Comparison of ENCODE assay signal across 23 cellular contexts in the genomic region with DNA sequence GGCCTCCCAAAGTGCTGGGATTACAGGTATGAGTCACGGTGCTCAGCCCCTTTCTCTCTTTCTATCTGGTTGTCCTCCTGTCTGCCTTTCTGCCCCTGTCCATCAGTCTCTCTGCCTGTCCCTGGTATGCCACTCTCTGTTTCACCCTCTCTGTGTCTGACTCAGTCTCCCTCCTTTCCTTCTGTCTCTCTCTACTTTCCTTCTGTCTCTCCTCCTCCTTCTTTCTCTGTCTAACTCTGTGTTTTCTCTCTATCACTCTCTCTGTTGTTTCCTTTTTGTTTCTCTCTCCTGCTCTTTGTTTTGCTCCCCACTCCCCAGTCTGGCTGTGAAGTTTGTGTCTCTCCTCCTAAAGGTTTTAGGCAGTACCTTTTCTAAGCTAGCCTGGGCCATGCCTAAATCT. TPM values are rescaled to one million over a fixed set of nuclear protein-coding genes. Genes with fewer than 3 reads are reported as not detected.
DNase-seq lines count a peak whose midpoint lies in the region; TF ChIP-seq lines count a peak whose summit lies in the region.
"Had no signal": no experiment of that assay in that cellular context is flagged by ENCODE, and none has a peak within 500 bp of the region (broad histone marks: within the 10 kb centered on the region; RNA-seq: fewer than 3 reads in every experiment).

No MANE protein-coding gene starts in this region.

- H3K36me3 ChIP-seq in NT2/D1 (ENCODE audit: insufficient read depth, insufficient read length, low read length): peaks cover 4% of the 10 kb centered on the region
- no peaks in the 10 kb centered on the region for H3K36me3 ChIP-seq in neural progenitor cell
- no peaks in the 10 kb centered on the region for H3K36me3 ChIP-seq in MM.1S (replicated peaks; ENCODE audit: insufficient read depth, low read length)

- no peak overlapping the region for H3K56ac ChIP-seq in H9 (ENCODE audit: insufficient read length, low read depth, low read length)

- WGBS in H9 (ENCODE audit: extremely low coverage, insufficient read length, low lambda C conversion rate): no CpG with 5 or more reads among the region's 1 CpG

- H3K79me2 ChIP-seq in H9 (ENCODE audit: insufficient read depth, low read length): no peaks in the 10 kb centered on the region
- H3K79me2 ChIP-seq in neural progenitor cell (ENCODE audit: low read depth): no peaks in the 10 kb centered on the region
- H3K79me2 ChIP-seq in MM.1S (ENCODE audit: low read length): no peaks in the 10 kb centered on the region

- H3K4me3 ChIP-seq in NT2/D1 (ENCODE audit: insufficient read length, low read depth): no peak overlapping the region
- H3K4me3 ChIP-seq in neural progenitor cell: no peak overlapping the region
- no peak overlapping the region for H3K4me3 ChIP-seq in MM.1S (ENCODE audit: low read length)

- H3K23me2 ChIP-seq in H9 (ENCODE audit: insufficient read length, low read depth, low read length, poor library complexity, severe bottlenecking): peaks cover 6% of the 10 kb centered on the region

- no peak overlapping the region for H2BK15ac ChIP-seq in H9 (ENCODE audit: low read depth, low read length)

- no peak for TF ChIP-seq CTCF in H9 (conservative IDR thresholded peaks at IDR 0.05)
- TF ChIP-seq CTCF in endothelial cell (IDR thresholded peaks at IDR 0.05; ENCODE audit: unreplicated experiment): no peak
- no peak for TF ChIP-seq CTCF in neural progenitor cell (IDR thresholded peaks at IDR 0.05)
- no peak for TF ChIP-seq CTCF in MM.1S (IDR thresholded peaks at IDR 0.05; ENCODE audit: low read length)

- H3K27me3 Mint-ChIP-seq in H9 (ENCODE audit: low read depth): peaks cover 34% of the 10 kb centered on the region
- peaks cover 10% of the 10 kb centered on the region for H3K27me3 Mint-ChIP-seq in endothelial cell (ENCODE audit: unreplicated experiment)
- peaks cover 20% of the 10 kb centered on the region for H3K27me3 Mint-ChIP-seq in neural progenitor cell (ENCODE audit: insufficient read depth, low read depth)

- H3K4me1 Mint-ChIP-seq in H9 (peaks cover 74 to 82% of the 10 kb centered on the region in 2 experiments), endothelial cell (ENCODE audit: unreplicated experiment) (peaks cover 45% of the 10 kb centered on the region), neural progenitor cell (peaks cover 89% of the 10 kb centered on the region)

- H3K79me1 ChIP-seq in H9 (ENCODE audit: insufficient read depth, low read depth, low read length, poor library complexity, severe bottlenecking): no peaks in the 10 kb centered on the region

- H3K4me1 ChIP-seq in H9 (ENCODE audit: insufficient read depth, low read length) (peaks cover 19% of the 10 kb centered on the region; the same call in 1 of the 2 replicates), NT2/D1 (ENCODE audit: insufficient read depth, insufficient read length) (peaks cover 45% of the 10 kb centered on the region), neural progenitor cell (peaks cover 68% of the 10 kb centered on the region), MM.1S (ENCODE audit: low read length) (peaks cover 7% of the 10 kb centered on the region)

- no peak overlapping the region for H4K8ac ChIP-seq in H9 (replicated peaks; ENCODE audit: insufficient read length, low read depth, low read length)

- H3K18ac ChIP-seq in H9 (ENCODE audit: insufficient read length, low read depth, low read length): no peak overlapping the region

- no peak overlapping the region for H2AFZ ChIP-seq in H9 (ENCODE audit: low read length)
- H2AFZ ChIP-seq in neural progenitor cell (replicated peaks): no peak overlapping the region
- no peak overlapping the region for H2AFZ ChIP-seq in MM.1S (ENCODE audit: low read length)

- no peak overlapping the region for H3K4ac ChIP-seq in H9 (ENCODE audit: low read depth, low read length)

- H3K9me2 ChIP-seq in MM.1S (replicated peaks; ENCODE audit: insufficient read depth, low read length): no peaks in the 10 kb centered on the region

- no peak overlapping the region for H3K27ac ChIP-seq in H9 (ENCODE audit: insufficient read length, low read depth, low read length)
- H3K27ac ChIP-seq in neural progenitor cell: no peak overlapping the region
- no peak overlapping the region for H3K27ac ChIP-seq in MM.1S (ENCODE audit: low read length)
- H3K27ac ChIP-seq: C4-2B had no signal

- H3K4me3 Mint-ChIP-seq in H9: no peak overlapping the region
- no peak overlapping the region for H3K4me3 Mint-ChIP-seq in endothelial cell (ENCODE audit: unreplicated experiment)
- H3K4me3 Mint-ChIP-seq in neural progenitor cell: no peak overlapping the region

- no peak overlapping the region for H2BK20ac ChIP-seq in H9 (ENCODE audit: low read depth, low read length, poor library complexity, severe bottlenecking)

- peaks cover 60% of the 10 kb centered on the region for H3F3A ChIP-seq in neural progenitor cell (ENCODE audit: low read depth)
- H3F3A ChIP-seq in MM.1S (ENCODE audit: insufficient read depth, low read length): no peaks in the 10 kb centered on the region

- no peak overlapping the region for H4K91ac ChIP-seq in H9 (ENCODE audit: insufficient read length, low read depth, low read length)

- no peak overlapping the region for H3K14ac ChIP-seq in H9 (ENCODE audit: insufficient read depth, low read length)

- peaks cover 9 to 20% (median 11%) of the 10 kb centered on the region in 3 experiments; a peak in 6 of 7 replicates for H3K36me3 Mint-ChIP-seq in H9 (ENCODE audit: insufficient read depth in 1 of 3, low read depth in 3 of 3)
- H3K36me3 Mint-ChIP-seq in endothelial cell (ENCODE audit: low read depth, unreplicated experiment): no peaks in the 10 kb centered on the region
- no peaks in the 10 kb centered on the region for H3K36me3 Mint-ChIP-seq in neural progenitor cell

- H3K9me3 ChIP-seq in H9 (ENCODE audit: control insufficient read depth, low read depth, low read length): no peaks in the 10 kb centered on the region
- peaks cover 6% of the 10 kb centered on the region; the same call in 1 of the 2 replicates for H3K9me3 ChIP-seq in NT2/D1 (ENCODE audit: insufficient read depth, low read length)
- H3K9me3 ChIP-seq in neural progenitor cell (ENCODE audit: low read depth): no peaks in the 10 kb centered on the region
- no peaks in the 10 kb centered on the region for H3K9me3 ChIP-seq in MM.1S (replicated peaks; ENCODE audit: insufficient read depth, low read length)

- no peak overlapping the region for H2BK120ac ChIP-seq in H9 (ENCODE audit: low read depth, low read length, poor library complexity, severe bottlenecking)

- H2AK5ac ChIP-seq in H9 (ENCODE audit: insufficient read length, low read length): no peak overlapping the region

- H3K9me3 Mint-ChIP-seq in H9: no peaks in the 10 kb centered on the region
- H3K9me3 Mint-ChIP-seq in endothelial cell (ENCODE audit: unreplicated experiment): no peaks in the 10 kb centered on the region
- no peaks in the 10 kb centered on the region for H3K9me3 Mint-ChIP-seq in neural progenitor cell

- H3K4me2 ChIP-seq in H9 (ENCODE audit: insufficient read depth, insufficient read length, low read length): no peak overlapping the region
- H3K4me2 ChIP-seq in neural progenitor cell: no peak overlapping the region
- no peak overlapping the region for H3K4me2 ChIP-seq in MM.1S (ENCODE audit: low read depth, low read length)

- peaks cover 5% of the 10 kb centered on the region; the same call in 1 of the 2 replicates for H3K27me3 ChIP-seq in H9 (ENCODE audit: insufficient read depth, low read length)
- H3K27me3 ChIP-seq in NT2/D1 (ENCODE audit: insufficient read depth, insufficient read length): peaks cover 15% of the 10 kb centered on the region
- H3K27me3 ChIP-seq in neural progenitor cell: no peaks in the 10 kb centered on the region
- H3K27me3 ChIP-seq in MM.1S (replicated peaks; ENCODE audit: insufficient read depth, low read length): peaks cover 76% of the 10 kb centered on the region

- H4K20me1 ChIP-seq in H9 (ENCODE audit: control insufficient read depth, insufficient read depth, insufficient read length) (no peaks in the 10 kb centered on the region), neural progenitor cell (ENCODE audit: low read depth) (no peaks in the 10 kb centered on the region), MM.1S (ENCODE audit: insufficient read depth, low read length) (no peaks in the 10 kb centered on the region)

- H2BK12ac ChIP-seq in H9 (ENCODE audit: insufficient read length, low read depth, low read length): no peak overlapping the region

- no peak overlapping the region for H3K23ac ChIP-seq in H9 (ENCODE audit: insufficient read length, low read depth, low read length)

- H3T11ph ChIP-seq in H9 (ENCODE audit: low read length): no peak overlapping the region

- H3K9ac ChIP-seq in H9 (ENCODE audit: extremely low read depth, insufficient read length, low read length) (no peak overlapping the region), NT2/D1 (ENCODE audit: insufficient read length, low read depth) (peak overlapping the region; percentile 53), neural progenitor cell (no peak overlapping the region), MM.1S (ENCODE audit: low read length) (no peak overlapping the region)

- H4K5ac ChIP-seq in H9 (ENCODE audit: insufficient read length, low read depth, low read length): no peak overlapping the region

- H2BK5ac ChIP-seq in H9 (ENCODE audit: insufficient read length, low read length): no peak overlapping the region

- H3K27ac Mint-ChIP-seq in H9: peak overlapping the region in 2 of 3 experiments; percentile 2; a peak in 2 of 7 replicates
- H3K27ac Mint-ChIP-seq in endothelial cell (ENCODE audit: unreplicated experiment): peak overlapping the region; percentile 72
- H3K27ac Mint-ChIP-seq in neural progenitor cell: peak overlapping the region; percentile 58

- DNase-seq in H9 (no peak), NT2/D1 (ENCODE audit: low read depth, low spot score) (no peak), endothelial cell (ENCODE audit: low spot score) (no peak), neural progenitor cell (ENCODE audit: low spot score) (no peak), GDM1 (lab: John Stamatoyannopoulos, UW) (no peak), NCI-H1694 treated with DMSO at 0.1 percent for 48 hours (lab: John Stamatoyannopoulos, UW) (no peak), NCI-H2196 treated with DMSO at 0.1 percent for 48 hours (lab: John Stamatoyannopoulos, UW; ENCODE audit: unreplicated experiment) (no peak), MM.1S (no peak)
- DNase-seq: ACHN; AML-193; DMS79; HCEC 1CT; KG1; NCI-H1048; NCI-H1436; NCI-H2081; NCI-H2171 treated with DMSO at 0.1 percent for 48 hours; NCI-H446 treated with DMSO at 0.1 percent for 48 hours; NK-92 treated with Interleukin-12 subunit alpha and Interleukin-12 subunit beta, amount 100 ng/mL, for 24 hours had no signal

RNA-seq across cellular contexts. Expression of a gene that starts 9.1 kb away (rescaled TPM):
- total RNA-seq in H9 (2021) (11.2 and 12.8 TPM in 2 replicates), endothelial cell (ENCODE audit: unreplicated experiment) (9.2 TPM), neural progenitor cell (ENCODE audit: low replicate concordance) (3.1 and 5.9 TPM in 2 replicates)
- total RNA-seq: OCI-LY7, Right ventricle myocardium inferior, SK-MEL-5 had no signal

RNA-seq across cellular contexts. Expression of a gene that starts 24.5 kb away (rescaled TPM):
- total RNA-seq in H9 (2021) (4.5 and 4.6 TPM in 2 replicates), endothelial cell (ENCODE audit: unreplicated experiment) (0.51 TPM), neural progenitor cell (ENCODE audit: low replicate concordance) (1.9 TPM in 1 of 2 replicates, not detected in the other)
- total RNA-seq: OCI-LY7, Right ventricle myocardium inferior, SK-MEL-5 had no signal

RNA-seq across cellular contexts. Expression of a gene that starts 38.1 kb away (rescaled TPM):
- total RNA-seq in H9 (2021) (0.11 and 0.35 TPM in 2 replicates), endothelial cell (ENCODE audit: unreplicated experiment) (0.51 TPM), neural progenitor cell (ENCODE audit: low replicate concordance) (0.68 TPM in 1 of 2 replicates, not detected in the other)
- total RNA-seq: OCI-LY7, SK-MEL-5 had no signal

Comparison
In these comparisons a context has a peak if more than half of its experiments do, and no peak if none do; other contexts are left out.
1. H3K27ac Mint-ChIP-seq: peak in every context shown above with its lines; median percentile 72 in endothelial cell; 58 in neural progenitor cell; 2 in H9.